ENCODE assay signal across 16 cellular contexts in the genomic region with DNA sequence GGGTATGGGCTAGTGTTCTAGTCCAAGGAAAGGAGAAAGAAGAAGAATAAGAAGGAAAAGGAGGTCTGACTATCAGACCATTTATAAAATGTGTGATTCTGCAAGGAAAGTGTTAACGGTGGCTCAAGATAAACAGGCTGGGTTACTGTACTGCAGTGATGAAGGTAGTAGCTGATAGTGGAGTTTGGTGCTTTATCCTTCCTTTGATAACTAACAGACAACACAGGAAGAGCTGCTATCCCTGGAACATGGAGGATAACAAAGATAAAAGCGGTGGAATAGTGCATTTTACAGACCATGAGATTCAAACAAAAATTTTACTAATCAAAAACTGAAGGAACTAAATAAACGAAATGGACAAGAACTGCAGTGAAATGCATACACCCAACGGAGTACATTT. TPM values are rescaled to one million over a fixed set of nuclear protein-coding genes. Genes with fewer than 3 reads are reported as not detected.
DNase-seq lines count a peak whose midpoint lies in the region; ATAC-seq and TF ChIP-seq lines count a peak whose summit lies in the region.
"Had no signal": no experiment of that assay in that cellular context is flagged by ENCODE, and none has a peak within 500 bp of the region (broad histone marks: within the 10 kb centered on the region; RNA-seq: fewer than 3 reads in every experiment).

No MANE protein-coding gene starts in this region.

- WGBS in SK-N-SH (ENCODE audit: low lambda C conversion rate): 6% methylated on average over 4 of the region's 4 CpGs
- WGBS in mesodermal cell (ENCODE audit: insufficient coverage in 2 of 2), 2 experiments: 0 to 43% methylated on average over 2 of the region's 4 CpGs
- WGBS in thyroid gland, 2 donors: 11 to 16% methylated on average over 4 of the region's 4 CpGs

- H3K36me3 ChIP-seq in SK-N-SH (replicated peaks in 1 of 2; ENCODE audit: control insufficient read depth in 1 of 2, insufficient read depth in 2 of 2, low read length in 1 of 2): peaks cover 2 to 6% of the 10 kb centered on the region in 2 experiments
- H3K36me3 ChIP-seq in mesodermal cell (ENCODE audit: control insufficient read depth, insufficient read depth, low read length): no peaks in the 10 kb centered on the region
- H3K36me3 ChIP-seq in thyroid gland: no peaks in the 10 kb centered on the region

- CTCF ChIA-PET in SK-N-SH (lab: Yijun Ruan, JAX): interaction anchor here (1.0 to 14.1 kb wide), 9 partner anchors 8 to 806 kb away, joined by 3 to 183 read pairs (median 4); no protein-coding TSS in a partner anchor

- DNase-seq in SK-N-SH (no peak), coronary artery (ENCODE audit: low spot score) (no peak), thyroid gland (no peak), AG08396 (ENCODE audit: low spot score) (no peak), NCI-H446 treated with DMSO at 0.1 percent for 48 hours (lab: John Stamatoyannopoulos, UW) (no peak)
- DNase-seq: activated CD4-positive, alpha-beta T cell treated with anti-CD3 and anti-CD28 coated beads for 4 hours; activated T-cell treated with anti-CD3 and anti-CD28 coated beads, Interleukin-2, amount 50 U/mL, for 1 hour; CD4-positive, CD25-positive, alpha-beta regulatory T cell; HFFc6; NCI-H446; stimulated activated CD4-positive, alpha-beta T cell treated with anti-CD3 and anti-CD28 coated beads, Interleukin-4, amount 100 ng/mL, for 1 hour; stimulated activated naive CD4-positive, alpha-beta T cell; SW 1271 had no signal

- peaks cover 0 to 9% of the 10 kb centered on the region in 2 experiments; a peak in 1 of 4 replicates for H3K4me1 ChIP-seq in SK-N-SH (ENCODE audit: control insufficient read depth in 1 of 2, insufficient read depth in 2 of 2, low read depth in 1 of 2, low read length in 1 of 2)
- H3K4me1 ChIP-seq in mesodermal cell (ENCODE audit: control insufficient read depth, insufficient read depth, low read length, poor library complexity, severe bottlenecking): no peaks in the 10 kb centered on the region
- H3K4me1 ChIP-seq in thyroid gland: peaks cover 6 to 18% of the 10 kb centered on the region in 2 donors

- H3K4me2 ChIP-seq in SK-N-SH: peak overlapping the region; percentile 84

- peak in 1 of 2 experiments; percentile 23; a peak in 1 of 4 replicates for TF ChIP-seq EP300 in SK-N-SH (IDR thresholded peaks at IDR 0.05; ENCODE audit: borderline replicate concordance in 1 of 2, low read depth in 1 of 2, low read length in 1 of 2)

- intact Hi-C loops in thyroid gland (cut with DNase I): no loop called here

- H3K27ac ChIP-seq in SK-N-SH (ENCODE audit: low read depth in 2 of 2, low read length in 1 of 2) (peak overlapping the region; percentile 59 to 98), coronary artery (peak overlapping the region; percentile 73 to 96), mesodermal cell (ENCODE audit: low read depth, low read length, severe bottlenecking) (peak overlapping the region; percentile 72), thyroid gland (peak overlapping the region; percentile 89 to 99 (median 96))

- H3K9ac ChIP-seq in SK-N-SH: peak overlapping the region; percentile 61

- no peaks in the 10 kb centered on the region for H4K20me1 ChIP-seq in SK-N-SH (ENCODE audit: insufficient read depth)

- H2AFZ ChIP-seq in SK-N-SH (ENCODE audit: low read depth): peak overlapping the region; percentile 80; the same call in 1 of the 2 replicates

- TF ChIP-seq CTCF in SK-N-SH (IDR thresholded peaks at IDR 0.05): no peak
- TF ChIP-seq CTCF in coronary artery (IDR thresholded peaks at IDR 0.05): no peak
- no peak for TF ChIP-seq CTCF in thyroid gland (IDR thresholded peaks at IDR 0.05)

- no peak for TF ChIP-seq POLR2A in thyroid gland (IDR thresholded peaks at IDR 0.05)

- H3K9me3 ChIP-seq in SK-N-SH (no peaks in the 10 kb centered on the region), mesodermal cell (ENCODE audit: control insufficient read depth, low read length) (no peaks in the 10 kb centered on the region), thyroid gland (no peaks in the 10 kb centered on the region)

- no peak for ATAC-seq in HG03457 (IDR thresholded peaks at IDR 0.05; ENCODE audit: unreplicated experiment)

- peak; percentile 22 for TF ChIP-seq RAD21 in SK-N-SH (IDR thresholded peaks at IDR 0.05; ENCODE audit: low read length)

- H3K27me3 ChIP-seq in SK-N-SH (ENCODE audit: insufficient read depth) (no peaks in the 10 kb centered on the region), thyroid gland (no peaks in the 10 kb centered on the region)

- H3K4me3 ChIP-seq in SK-N-SH (ENCODE audit: low read depth in 2 of 2, low read length in 1 of 2) (peak overlapping the region; percentile 82 to 95), coronary artery (peak overlapping the region; percentile 80), mesodermal cell (ENCODE audit: extremely low read depth, insufficient read depth, low read length, poor library complexity, severe bottlenecking) (peak overlapping the region; percentile 74), thyroid gland (replicated peaks in 1 of 3) (peak overlapping the region in 2 of 3 donors; percentile 81 to 83)

- H3K79me2 ChIP-seq in SK-N-SH (ENCODE audit: insufficient read depth): peaks cover 37% of the 10 kb centered on the region

- POLR2A ChIA-PET in SK-N-SH (lab: Yijun Ruan, JAX): interaction anchor here (1.2 to 5.6 kb wide), 6 partner anchors 9 to 35 kb away, joined by 4 to 39 read pairs (median 9); no protein-coding TSS in a partner anchor

- peaks cover 24% of the 10 kb centered on the region for H3F3A ChIP-seq in SK-N-SH (replicated peaks; ENCODE audit: insufficient read depth)

- H3K9me2 ChIP-seq in SK-N-SH: no peaks in the 10 kb centered on the region

TF ChIP-seq in SK-N-SH, 30 proteins besides CTCF, POLR2A, EP300 and RAD21:
- peak; percentile 53 for TF ChIP-seq GATA2 (CRISPR knock-in tag; IDR thresholded peaks at IDR 0.05)
- TF ChIP-seq TAF1 (IDR thresholded peaks at IDR 0.05; ENCODE audit: borderline replicate concordance, low read depth, low read length): no peak
- 0 out of 2 replicates have a peak, but pooled peaks have one; percentile 50 for TF ChIP-seq FOXJ3 (CRISPR knock-in tag; IDR thresholded peaks at IDR 0.05)
- no peak for TF ChIP-seq EZH2phosphoT487 (IDR thresholded peaks at IDR 0.05; ENCODE audit: borderline replicate concordance, low read depth)
TF ChIP-seq in SK-N-SH: peak in this region for 2.

RNA-seq across cellular contexts. Expression of gene UNC5C, which starts 2.5 kb away (rescaled TPM):
- 3.3 and 5.4 TPM in 2 replicates for polyA plus RNA-seq in SK-N-SH (2012; rRNA removed)
- 3.9 and 5.5 TPM in 2 replicates for polyA plus RNA-seq in SK-N-SH (2012; cell fraction: cytosol; rRNA removed)
- polyA plus RNA-seq in SK-N-SH (2012; cell fraction: nucleus; rRNA removed): 3.7 and 5.9 TPM in 2 replicates
- 41.3 TPM for polyA plus RNA-seq in mesodermal cell (2013, experiment 1 of 2)
- polyA plus RNA-seq in mesodermal cell (2013, experiment 2 of 2): 31.8 TPM
- total RNA-seq in thyroid gland: 10 to 100 TPM; 27.1 to 72.0 (median 59.0) TPM
- total RNA-seq: CD4-positive, CD25-positive, alpha-beta regulatory T cell; HFFc6; OCI-LY7 had no signal
